ENCODE assay signal across 8 cellular contexts in genomic region chr19:5001547-5002131, GRCh38. TPM values are rescaled to one million over a fixed set of nuclear protein-coding genes. Genes with fewer than 3 reads are reported as not detected.
DNase-seq lines count a peak whose midpoint lies in the region; ATAC-seq, FAIRE-seq and TF ChIP-seq lines count a peak whose summit lies in the region.

No MANE protein-coding gene starts in this region.

- peak; percentile 17 for FAIRE-seq in GM12892 (lab: Jason Lieb, UNC)
- FAIRE-seq in astrocyte (lab: Jason Lieb, UNC), result no peak

- H3K36me3 ChIP-seq in Panc1 (ENCODE audit: control insufficient read depth, insufficient read depth, low read length) (no peaks in the 10 kb centered on the region), astrocyte (ENCODE audit: insufficient read depth, low read length) (peaks cover 5% of the 10 kb centered on the region)

- intact Hi-C loops in Panc1 (cut with micrococcal nuclease; ENCODE audit: unreplicated experiment), result no loop called here

- TF ChIP-seq CTCF in Panc1 (IDR thresholded peaks at IDR 0.05) (peak; percentile 82), astrocyte (IDR thresholded peaks at IDR 0.05; ENCODE audit: insufficient read depth, low read depth, low read length) (peak; percentile 72)

- in situ Hi-C loops in Panc1 (cut with HindIII; ENCODE audit: low pct_unique_long_range_greater_than_20kb, low sequenced_read_pairs), result no loop called here

- CTCF ChIA-PET in Panc1 (lab: Charles Lee), result interaction anchor here (0.6 to 1.6 kb wide), 7 partner anchors 21 to 323 kb away, joined by 3 to 7 read pairs (median 5); no protein-coding TSS in a partner anchor

- DNase-seq in A172 (ENCODE audit: low spot score) (peak; percentile 65), GM12892 (ENCODE audit: insufficient read length) (peak; percentile 61), Panc1 (ENCODE audit: low read depth, low spot score) (peak; percentile 8), astrocyte (ENCODE audit: low read depth) (peak; percentile 41), kidney glomerular epithelial cell (lab: John Stamatoyannopoulos, UW) (peak; percentile 3), GOT3 (lab: John Stamatoyannopoulos, UW) (no peak)
- peak; percentile 53 for DNase-seq in stimulated activated naive CD8-positive, alpha-beta T cell treated with anti-CD3 and anti-CD28 coated beads, Interleukin-15, Interleukin-2, amounts not matched to agents 100 U/mL and 50 U/mL, for 24 hours

- H3K9me3 ChIP-seq in Panc1 (ENCODE audit: control insufficient read depth, insufficient read depth, low read depth, low read length), result no peaks in the 10 kb centered on the region
- H3K9me3 ChIP-seq in astrocyte (ENCODE audit: insufficient read depth, low read depth, low read length), result no peaks in the 10 kb centered on the region

- no peak overlapping the region for H3K27ac Mint-ChIP-seq in astrocyte (ENCODE audit: unreplicated experiment)

- BruUV-seq in Panc1 (replicated peaks; lab: Mats Ljungman, UMichigan), result no TSS peak

- TF ChIP-seq POLR2A in GM12892 (IDR thresholded peaks at IDR 0.05; ENCODE audit: low read depth, low read length), result no peak

- ATAC-seq in Panc1 (peak; percentile 66; the same call in 1 of the 2 replicates), GM21723 (IDR thresholded peaks at IDR 0.05; ENCODE audit: unreplicated experiment) (no peak)
- ATAC-seq in stimulated activated naive CD8-positive, alpha-beta T cell treated with anti-CD3 and anti-CD28 coated beads, Interleukin-15, Interleukin-2, amounts not matched to agents 100 U/mL and 50 U/mL, for 24 hours, result no peak

- no peaks in the 10 kb centered on the region for H3K9me3 Mint-ChIP-seq in astrocyte (ENCODE audit: unreplicated experiment)

- H3K4me3 ChIP-seq in Panc1 (ENCODE audit: low read depth in 2 of 2, low read length in 2 of 2), result no peak overlapping the region
- H3K4me3 ChIP-seq in astrocyte (ENCODE audit: insufficient read depth, low read depth, low read length), result no peak overlapping the region

- H3K9ac ChIP-seq in astrocyte (ENCODE audit: low read length), result no peak overlapping the region

- H3K27me3 ChIP-seq in Panc1 (ENCODE audit: control insufficient read depth, insufficient read depth, low read length) (no peaks in the 10 kb centered on the region), astrocyte (ENCODE audit: insufficient read depth, low read length) (no peaks in the 10 kb centered on the region)

- H3K27me3 Mint-ChIP-seq in astrocyte (ENCODE audit: low read depth, unreplicated experiment), result no peaks in the 10 kb centered on the region

- H3K4me3 Mint-ChIP-seq in astrocyte (ENCODE audit: unreplicated experiment), result peak overlapping the region; percentile 64

- peaks cover 21% of the 10 kb centered on the region for H3K4me1 Mint-ChIP-seq in astrocyte (ENCODE audit: low read depth, unreplicated experiment)

- H3K4me2 ChIP-seq in astrocyte (ENCODE audit: low read length), result peak overlapping the region; percentile 83

- H4K20me1 ChIP-seq in astrocyte (ENCODE audit: insufficient read depth, low read length), result peaks cover 96% of the 10 kb centered on the region

- H3K27ac ChIP-seq in Panc1 (ENCODE audit: low read length) (no peak overlapping the region), astrocyte (ENCODE audit: low read depth, low read length) (no peak overlapping the region)

- POLR2A ChIA-PET in Panc1 (lab: Charles Lee), result interaction anchor here (0.6 kb wide), 1 partner anchor 151 kb away, joined by 7 read pairs; no protein-coding TSS in a partner anchor

- no peak overlapping the region for H2AFZ ChIP-seq in astrocyte (ENCODE audit: low read depth, low read length)

- peaks cover 88% of the 10 kb centered on the region for H3K79me2 ChIP-seq in astrocyte (ENCODE audit: insufficient read depth, low read length)

- H3K36me3 Mint-ChIP-seq in astrocyte (ENCODE audit: low read depth, unreplicated experiment), result peaks cover 19% of the 10 kb centered on the region

- H3K4me1 ChIP-seq in Panc1 (ENCODE audit: control insufficient read depth, insufficient read depth, low read length) (peaks cover 5% of the 10 kb centered on the region; the same call in 1 of the 2 replicates), astrocyte (ENCODE audit: insufficient read depth, low read length) (peaks cover 11% of the 10 kb centered on the region)

RNA-seq across cellular contexts. Expression of gene KDM4B, which starts 32.7 kb away (rescaled TPM):
- 13.4 and 16.4 TPM in 2 replicates for total RNA-seq in A172 (2014; rRNA removed; shearing (Covaris generic))
- polyA plus RNA-seq in GM12892 (2012; ENCODE audit: missing spikeins), result 19.4 TPM
- total RNA-seq in Panc1 (2021; ENCODE audit: unreplicated experiment), result 18.4 TPM
- polyA plus RNA-seq in Panc1 (2012; ENCODE audit: insufficient read length), result 27.4 TPM
- total RNA-seq in astrocyte, result 55.2 and 61.4 TPM in 2 replicates
